8 cellular contexts compared by ENCODE assay signal in genomic region chr3:47324278-47324865, GRCh38. TPM values are rescaled to one million over a fixed set of nuclear protein-coding genes. Genes with fewer than 3 reads are reported as not detected.
DNase-seq lines count a peak whose midpoint lies in the region; ATAC-seq and TF ChIP-seq lines count a peak whose summit lies in the region.

No MANE protein-coding gene starts in this region.

- intact Hi-C loops in adrenal gland (cut with DNase I) = loop anchor here (10.0 kb wide), 3 partner anchors 60 to 320 kb away; no protein-coding TSS in a partner anchor
- intact Hi-C loops in left cardiac atrium (cut with DNase I) = loop anchor here (1.0 to 5.0 kb wide), 2 partner anchors 72 to 74 kb away; no protein-coding TSS in a partner anchor

- peak; percentile 44 for DNase-seq in Daoy (ENCODE audit: low read depth)
- peak; percentile 84 for DNase-seq in Karpas-422
- peak; percentile 20 for DNase-seq in SKM-1 (lab: John Stamatoyannopoulos, UW; ENCODE audit: unreplicated experiment)
- DNase-seq in adrenal gland = peak; percentile 71 to 89 (median 77)
- DNase-seq in left cardiac atrium = peak; percentile 46
- peak; percentile 37 for DNase-seq in pulmonary artery endothelial cell (ENCODE audit: low read depth, low spot score)

- no peaks in the 10 kb centered on the region for H3K9me2 ChIP-seq in Karpas-422 (replicated peaks; ENCODE audit: insufficient read depth, low read length)

- no peak overlapping the region for H3K4me2 ChIP-seq in Karpas-422 (ENCODE audit: low read depth, low read length, poor library complexity, severe bottlenecking)

- no peak for TF ChIP-seq POLR2A in adrenal gland (IDR thresholded peaks at IDR 0.05)

- H2AFZ ChIP-seq in Karpas-422 (ENCODE audit: low read length) = no peak overlapping the region

- H3K27ac ChIP-seq in Karpas-422 (ENCODE audit: low read length) (no peak overlapping the region), adrenal gland (no peak overlapping the region)

- WGBS in adrenal gland, 4 donors = 0 to 3% (median 0%) methylated on average over 2 of the region's 2 CpGs

- H3K9ac ChIP-seq in Karpas-422 (ENCODE audit: low read length) = no peak overlapping the region

- ATAC-seq in left cardiac atrium (peak; percentile 87 to 95), GM18873 (IDR thresholded peaks at IDR 0.05; ENCODE audit: low FRiP score, unreplicated experiment) (no peak), GM18861 (IDR thresholded peaks at IDR 0.05; ENCODE audit: unreplicated experiment) (no peak)

- H3K4me1 ChIP-seq in Karpas-422 (ENCODE audit: low read length) = peaks cover 7% of the 10 kb centered on the region; the same call in 1 of the 2 replicates
- peaks cover 3 to 13% of the 10 kb centered on the region in 2 donors for H3K4me1 ChIP-seq in adrenal gland (replicated peaks in 1 of 2)

- peaks cover 58% of the 10 kb centered on the region for H3K36me3 ChIP-seq in Karpas-422 (ENCODE audit: insufficient read depth, low read length)
- H3K36me3 ChIP-seq in adrenal gland (replicated peaks in 1 of 2) = peaks cover 0 to 55% of the 10 kb centered on the region in 2 donors

- H4K20me1 ChIP-seq in Karpas-422 (ENCODE audit: insufficient read depth, low read depth, low read length) = no peaks in the 10 kb centered on the region

- no peaks in the 10 kb centered on the region for H3K9me3 ChIP-seq in Karpas-422 (ENCODE audit: low read length)
- no peaks in the 10 kb centered on the region for H3K9me3 ChIP-seq in adrenal gland (replicated peaks in 1 of 3)

- H3K79me2 ChIP-seq in Karpas-422 (ENCODE audit: low read length) = peaks cover 18% of the 10 kb centered on the region

- H3K4me3 ChIP-seq in Karpas-422 (ENCODE audit: low read length) (no peak overlapping the region), adrenal gland (no peak overlapping the region)

- TF ChIP-seq CTCF in adrenal gland (IDR thresholded peaks at IDR 0.05) = peak; percentile 57 to 81 (median 77)

- H3K27me3 ChIP-seq in Karpas-422 (ENCODE audit: low read length) (no peaks in the 10 kb centered on the region), adrenal gland (no peaks in the 10 kb centered on the region)

RNA-seq across cellular contexts. Expression of gene KLHL18, which starts 41.6 kb away (rescaled TPM):
- total RNA-seq in Daoy (2014; rRNA removed; shearing (Covaris generic)) = 12.1 and 15.0 TPM in 2 replicates
- 15.6 and 33.0 TPM in 2 replicates for total RNA-seq in Karpas-422 (2014; rRNA removed; shearing (Covaris generic); ENCODE audit: low replicate concordance)
- total RNA-seq in adrenal gland (10 to 100 TPM; 10.6 to 62.1 (median 32.5) TPM), left cardiac atrium (10 to 100 TPM; 32.9 to 39.5 TPM), pulmonary artery endothelial cell (31.9 and 47.0 TPM in 2 replicates)
- 10 to 100 TPM; 14.3 to 42.5 (median 20.9) TPM for polyA plus RNA-seq in adrenal gland

RNA-seq across cellular contexts. Expression of gene KIF9, which starts 41.8 kb away (rescaled TPM):
- 14.8 and 29.4 TPM in 2 replicates for total RNA-seq in Daoy (2014; rRNA removed; shearing (Covaris generic))
- 8.3 and 21.1 TPM in 2 replicates for total RNA-seq in Karpas-422 (2014; rRNA removed; shearing (Covaris generic); ENCODE audit: low replicate concordance)
- total RNA-seq in adrenal gland = 1 to 10 TPM; 1.1 to 9.8 (median 5.5) TPM
- polyA plus RNA-seq in adrenal gland = 10 to 100 TPM in 1 of 3 donors, 1 to 10 TPM in 2; 3.1 to 12.8 (median 4.2) TPM
- total RNA-seq in left cardiac atrium = 1 to 10 TPM; 6.1 to 8.0 TPM
- total RNA-seq in pulmonary artery endothelial cell = 10.0 and 11.7 TPM in 2 replicates

RNA-seq across cellular contexts. Expression of gene PTPN23, which starts 56.4 kb away (rescaled TPM):
- 10.8 and 15.1 TPM in 2 replicates for total RNA-seq in Daoy (2014; rRNA removed; shearing (Covaris generic))
- 7.9 and 25.5 TPM in 2 replicates for total RNA-seq in Karpas-422 (2014; rRNA removed; shearing (Covaris generic); ENCODE audit: low replicate concordance)
- total RNA-seq in adrenal gland = 10 to 100 TPM; 20.8 to 69.6 (median 38.1) TPM
- polyA plus RNA-seq in adrenal gland = 10 to 100 TPM in 2 of 3 donors, 1 to 10 TPM in 1; 8.4 to 70.0 (median 26.7) TPM
- 10 to 100 TPM; 24.1 to 24.8 TPM for total RNA-seq in left cardiac atrium
- total RNA-seq in pulmonary artery endothelial cell = 11.6 and 15.6 TPM in 2 replicates

Comparison
In these comparisons a context has a peak if more than half of its experiments do, and no peak if none do; other contexts are left out.
1. DNase-seq: peak in every context shown above with its lines; median percentile 84 in Karpas-422; 77 in adrenal gland; 46 in left cardiac atrium; 44 in Daoy; 37 in pulmonary artery endothelial cell; 20 in SKM-1.
2. ATAC-seq: peak in left cardiac atrium (2 of 2); none in GM18873 (single experiment) and GM18861 (single experiment).